ENCODE assay signal across 8 cellular contexts in genomic region chr7:1158203-1159126, GRCh38. TPM values are rescaled to one million over a fixed set of nuclear protein-coding genes. Genes with fewer than 3 reads are reported as not detected.
DNase-seq lines count a peak whose midpoint lies in the region; ATAC-seq, FAIRE-seq and TF ChIP-seq lines count a peak whose summit lies in the region.

No MANE protein-coding gene starts in this region.

- no peak overlapping the region for H2AFZ ChIP-seq in PC-9

- H3K4me1 ChIP-seq in PC-9 (replicated peaks; ENCODE audit: insufficient read depth) (peaks cover 45% of the 10 kb centered on the region), esophagus squamous epithelium (peaks cover 19 to 30% (median 20%) of the 10 kb centered on the region in 3 donors), prostate gland (replicated peaks) (peaks cover 12% of the 10 kb centered on the region)

- TF ChIP-seq CTCF in GM06990 (IDR thresholded peaks at IDR 0.05; ENCODE audit: insufficient read depth, low read length, poor library complexity, severe bottlenecking) (no peak), PC-9 (conservative IDR thresholded peaks at IDR 0.05) (no peak), esophagus squamous epithelium (IDR thresholded peaks at IDR 0.05) (no peak), prostate gland (IDR thresholded peaks at IDR 0.05) (no peak)

- ATAC-seq in HG03097 (IDR thresholded peaks at IDR 0.05; ENCODE audit: low FRiP score, unreplicated experiment) (no peak), GM19035 (IDR thresholded peaks at IDR 0.05; ENCODE audit: unreplicated experiment) (no peak)

- 51 to 63% methylated on average over 23 to 25 of the region's 25 CpGs for WGBS in esophagus squamous epithelium, 2 donors
- 58% methylated on average over 25 of the region's 25 CpGs for WGBS in prostate gland

- CTCF ChIA-PET in PC-9 (lab: Charles Lee): interaction anchor here (0.6 kb wide), 2 partner anchors 16 to 345 kb away, joined by 3 to 4 read pairs; no protein-coding TSS in a partner anchor

- no peaks in the 10 kb centered on the region for H3K9me2 ChIP-seq in PC-9 (ENCODE audit: insufficient read depth)

- no peaks in the 10 kb centered on the region for H3K9me3 ChIP-seq in PC-9 (ENCODE audit: insufficient read depth, low read depth)
- H3K9me3 ChIP-seq in esophagus squamous epithelium: no peaks in the 10 kb centered on the region
- no peaks in the 10 kb centered on the region for H3K9me3 ChIP-seq in prostate gland

- intact Hi-C loops in PC-9 (cut with micrococcal nuclease; ENCODE audit: unreplicated experiment) (loop anchor here (5.0 kb wide), 2 partner anchors 71 to 281 kb away; partner anchors contain the start of genes GET4 and GPER1), esophagus squamous epithelium (cut with DNase I) (no loop called here), prostate gland (cut with DNase I) (no loop called here), posterior vena cava (cut with DNase I) (no loop called here)

- POLR2A ChIA-PET in PC-9 (lab: Charles Lee; ENCODE audit: unreplicated experiment): interaction anchor here (0.5 to 0.6 kb wide), 2 partner anchors 21 to 114 kb away, joined by 3 read pairs; partner anchors contain the start of gene GPR146

- H4K20me1 ChIP-seq in PC-9 (ENCODE audit: insufficient read depth): peaks cover 6% of the 10 kb centered on the region; the same call in 1 of the 2 replicates

- peaks cover 41% of the 10 kb centered on the region for H3F3A ChIP-seq in PC-9 (ENCODE audit: insufficient read depth, low read depth)

- no peak for FAIRE-seq in GM12891 (lab: Jason Lieb, UNC)

- H3K27me3 ChIP-seq in GM06990 (replicated peaks; ENCODE audit: control insufficient read depth, insufficient read depth, low read length): no peaks in the 10 kb centered on the region
- H3K27me3 ChIP-seq in PC-9 (ENCODE audit: insufficient read depth, low read depth): no peaks in the 10 kb centered on the region
- no peaks in the 10 kb centered on the region for H3K27me3 ChIP-seq in esophagus squamous epithelium
- H3K27me3 ChIP-seq in prostate gland (replicated peaks; ENCODE audit: insufficient read depth): no peaks in the 10 kb centered on the region

- peak overlapping the region; percentile 98 for H3K4me2 ChIP-seq in PC-9

- H3K36me3 ChIP-seq in GM06990 (ENCODE audit: control insufficient read depth, insufficient read depth, low read length) (peaks cover 21% of the 10 kb centered on the region), PC-9 (ENCODE audit: low read depth) (peaks cover 38% of the 10 kb centered on the region), esophagus squamous epithelium (peaks cover 18 to 62% (median 28%) of the 10 kb centered on the region in 3 donors), prostate gland (peaks cover 2 to 12% of the 10 kb centered on the region in 2 donors)

- TF ChIP-seq POLR2A in esophagus squamous epithelium (IDR thresholded peaks at IDR 0.05) (no peak), prostate gland (IDR thresholded peaks at IDR 0.05) (no peak), GM12891 (IDR thresholded peaks at IDR 0.05; ENCODE audit: low read depth, low read length) (no peak)

- H3K79me2 ChIP-seq in PC-9 (ENCODE audit: low read depth): peaks cover 66% of the 10 kb centered on the region

- DNase-seq in GM06990 (ENCODE audit: extremely low read depth, insufficient read length) (no peak), PC-9 (no peak), esophagus squamous epithelium (lab: John Stamatoyannopoulos, UW) (no peak), prostate gland (ENCODE audit: low spot score) (no peak), GM12891 (ENCODE audit: insufficient read length, low spot score) (no peak), posterior vena cava (ENCODE audit: low spot score) (no peak)

- peak overlapping the region; percentile 86 for H3K4me3 ChIP-seq in GM06990 (replicated peaks; ENCODE audit: low read depth, low read length)
- H3K4me3 ChIP-seq in PC-9: peak overlapping the region; percentile 96
- peak overlapping the region; percentile 73 to 93 (median 84) for H3K4me3 ChIP-seq in esophagus squamous epithelium
- H3K4me3 ChIP-seq in prostate gland: peak overlapping the region; percentile 68 to 90

- H3K27ac ChIP-seq in PC-9 (peak overlapping the region; percentile 77), esophagus squamous epithelium (peak overlapping the region in 3 of 4 donors; percentile 94 to 98 (median 97)), prostate gland (peak overlapping the region; percentile 33 to 39)

- no TSS peak for BruUV-seq in PC-9 (replicated peaks; lab: Mats Ljungman, UMichigan)

TF ChIP-seq in GM12891, 5 proteins besides CTCF, POLR2A, EP300 and RAD21:
- TF ChIP-seq POU2F2 (IDR thresholded peaks at IDR 0.05; ENCODE audit: low read depth, low read length): no peak
- no peak for TF ChIP-seq SPI1 (IDR thresholded peaks at IDR 0.05; ENCODE audit: low read depth, low read length)
- TF ChIP-seq TAF1 (IDR thresholded peaks at IDR 0.05; ENCODE audit: low read depth, low read length): no peak
- TF ChIP-seq PAX5 (IDR thresholded peaks at IDR 0.05; ENCODE audit: insufficient read depth, low read length, severe bottlenecking): no peak
- TF ChIP-seq POLR2AphosphoS5 (IDR thresholded peaks at IDR 0.05; ENCODE audit: low read depth, low read length): no peak

RNA-seq across cellular contexts. Expression of gene ZFAND2A, which starts 1.5 kb away (rescaled TPM):
- total RNA-seq in PC-9 (2021): 51.2 and 65.1 TPM in 2 replicates
- total RNA-seq in esophagus squamous epithelium: 10 to 100 TPM in 3 of 4 donors, 1 to 10 TPM in 1; 6.4 to 23.3 (median 14.0) TPM
- total RNA-seq in prostate gland: 10 to 100 TPM; 25.0 to 36.3 TPM
- 30.8 TPM for polyA plus RNA-seq in GM12891 (2012; ENCODE audit: low read depth, missing spikeins)
- 10 to 100 TPM; 22.6 to 30.9 TPM for total RNA-seq in posterior vena cava

Comparison
In these comparisons a context has a peak if more than half of its experiments do, and no peak if none do; other contexts are left out.
1. H3K27ac ChIP-seq: peak in every context shown above with its lines; median percentile 97 in esophagus squamous epithelium; 77 in PC-9; 36 in prostate gland.